33 cellular contexts compared by ENCODE assay signal in the genomic region with DNA sequence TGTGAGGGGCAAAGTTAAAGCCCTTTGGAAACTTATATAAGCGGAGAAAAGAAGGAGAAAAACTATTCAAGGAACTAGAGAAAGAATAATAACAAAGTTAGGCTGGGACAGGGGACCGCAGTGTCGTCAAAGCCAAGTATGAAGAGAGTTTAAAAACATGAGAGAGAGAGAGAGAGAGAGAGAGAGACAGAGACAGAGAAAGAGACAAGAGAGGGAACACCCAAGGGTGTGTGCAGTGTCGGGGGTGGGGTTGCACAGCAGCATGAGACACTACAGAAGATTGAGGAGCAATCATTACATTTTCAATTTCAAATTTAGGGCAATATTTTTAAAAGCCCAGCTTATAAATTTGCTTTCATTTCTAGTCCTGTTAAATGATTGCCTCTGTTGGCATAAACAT.
"Had no signal": no experiment of that assay in that cellular context is flagged by ENCODE, and none has a peak within 500 bp of the region (broad histone marks: within the 10 kb centered on the region; RNA-seq: fewer than 3 reads in every experiment).

No MANE protein-coding gene starts in this region.

- H3K9me3 ChIP-seq: body of pancreas, breast epithelium, MG63, Peyer's patch had no signal

- H3K27ac ChIP-seq: body of pancreas, breast epithelium, Peyer's patch, WERI-Rb-1 had no signal

- ATAC-seq: activated T-cell treated with anti-CD3 and anti-CD28 coated beads, Interleukin-2, amount 50 U/mL, for 72 hours; activated T-helper 17 cell treated with anti-CD3 and anti-CD28 coated beads, Interleukin-2, amount 50 U/mL, for 72 hours; body of pancreas; PC-3 had no signal

- H3K4me1 ChIP-seq: breast epithelium, Peyer's patch had no signal

- H3K27me3 ChIP-seq: body of pancreas, breast epithelium, MG63, Peyer's patch had no signal

- H3K4me3 ChIP-seq: body of pancreas, breast epithelium, MG63, Peyer's patch had no signal

- DNase-seq: activated CD4-positive, alpha-beta T cell treated with anti-CD3 and anti-CD28 coated beads for 1 hour; activated CD4-positive, alpha-beta T cell treated with anti-CD3 and anti-CD28 coated beads for 48 hours; activated CD4-positive, alpha-beta T cell treated with anti-CD3 and anti-CD28 coated beads, Interleukin-2, amount 50 U/mL, for 4 hours; activated CD4-positive, CD25-positive, alpha-beta regulatory T cell; activated CD8-positive, alpha-beta T cell treated with anti-CD3 and anti-CD28 coated beads for 36 hours; activated gamma-delta T cell; activated naive CD4-positive, alpha-beta T cell treated with Interleukin-2 at 50 U/mL for 16 hours; activated naive CD8-positive, alpha-beta T cell treated with anti-CD3 and anti-CD28 coated beads, Interleukin-2, amount 10 ng/mL, durations not matched to agents 7 days and 5 days; activated T-cell treated with anti-CD3 and anti-CD28 coated beads, Interleukin-2, amount 50 U/mL, for 1 hour; activated T-cell treated with anti-CD3 and anti-CD28 coated beads, Interleukin-2, amount 50 U/mL, for 72 hours; amygdala; body of pancreas; Kasumi-1; KG1; MG63; NCI-H1048; NCI-H1105 treated with DMSO at 0.1 percent for 48 hours; NCI-H1436; NCI-H1694; NCI-H1930; NCI-H510A; NCI-H526; NCI-H748 treated with DMSO at 0.1 percent for 48 hours; NK-92 treated with Interleukin-12 subunit alpha and Interleukin-12 subunit beta, amount 100 ng/mL, for 24 hours; PC-3; Peyer's patch; RPMI8226; SW 1271; T1000; WERI-Rb-1 had no signal

- H3K36me3 ChIP-seq: breast epithelium had no signal

- FAIRE-seq: astrocyte had no signal
